In the genomic region with DNA sequence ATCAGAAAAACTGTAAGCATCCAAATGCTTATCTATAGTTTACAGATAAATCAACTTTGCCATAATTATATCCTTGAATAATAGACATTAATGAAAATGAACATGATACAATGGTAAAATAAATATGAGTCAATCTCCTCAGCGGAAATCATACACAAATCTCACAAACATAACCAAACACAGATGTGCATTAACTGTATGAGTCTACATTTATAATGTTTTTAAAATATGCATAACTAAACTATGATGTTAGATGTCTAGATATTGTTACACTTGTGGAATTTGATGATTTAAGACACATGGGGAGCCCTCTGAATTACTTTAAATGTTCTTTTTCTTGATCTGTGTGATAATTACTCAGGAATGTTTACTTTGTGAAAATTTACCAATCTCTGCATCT, we compare ENCODE assay signal across 24 cellular contexts.
"Had no signal": no experiment of that assay in that cellular context is flagged by ENCODE, and none has a peak within 500 bp of the region (broad histone marks: within the 10 kb centered on the region; RNA-seq: fewer than 3 reads in every experiment).

No MANE protein-coding gene starts in this region.

- H3K79me2 ChIP-seq: hepatocyte had no signal

- H3K36me3 ChIP-seq: colonic mucosa, esophagus muscularis mucosa, esophagus squamous epithelium, gastrocnemius medialis, gastroesophageal sphincter, heart left ventricle, heart right ventricle had no signal

- H3K27ac ChIP-seq: colonic mucosa, coronary artery, dorsolateral prefrontal cortex, epithelial cell of prostate, esophagus muscularis mucosa, esophagus squamous epithelium, foreskin keratinocyte, gastrocnemius medialis, gastroesophageal sphincter, heart left ventricle, heart right ventricle, hepatocyte had no signal

- H2AFZ ChIP-seq: hepatocyte had no signal

- H3K9me3 ChIP-seq: colonic mucosa, esophagus muscularis mucosa, esophagus squamous epithelium, gastrocnemius medialis had no signal

- DNase-seq: colonic mucosa; cortex of kidney; dermis blood vessel endothelial cell; dorsolateral prefrontal cortex; effector CD4-positive, alpha-beta T cell; effector CD8-positive, alpha-beta T cell; effector memory CD8-positive, alpha-beta T cell; endodermal cell; erythroblast; esophagus squamous epithelium; foreskin fibroblast; foreskin keratinocyte; foreskin melanocyte; gastrocnemius medialis; glutamatergic neuron; head of caudate nucleus; heart left ventricle; heart right ventricle had no signal

- H3K27me3 ChIP-seq: colonic mucosa, dorsolateral prefrontal cortex, esophagus muscularis mucosa, esophagus squamous epithelium, foreskin keratinocyte, gastrocnemius medialis, gastroesophageal sphincter, heart left ventricle, heart right ventricle, hepatocyte had no signal

- H3K4me1 ChIP-seq: colonic mucosa, esophagus muscularis mucosa, esophagus squamous epithelium, foreskin keratinocyte, gastrocnemius medialis, gastroesophageal sphincter, heart left ventricle, heart right ventricle had no signal

- H3K4me3 ChIP-seq: colonic mucosa, coronary artery, dorsolateral prefrontal cortex, esophagus muscularis mucosa, esophagus squamous epithelium, gastrocnemius medialis, gastroesophageal sphincter, heart left ventricle, heart right ventricle, hepatocyte had no signal

- ATAC-seq: effector memory CD8-positive, alpha-beta T cell; esophagus mucosa; foreskin keratinocyte; gastrocnemius medialis; gastroesophageal sphincter; heart left ventricle; heart right ventricle had no signal

- H3K4me2 ChIP-seq: hepatocyte had no signal
